Comparison of ENCODE assay signal across 1 cellular context in genomic region chr1:198295975-198296374, GRCh38.
TF ChIP-seq lines count a peak whose summit lies in the region.

No MANE protein-coding gene starts in this region.

TF ChIP-seq in IMR-90, 13 proteins besides CTCF, POLR2A, EP300 and RAD21:
- TF ChIP-seq BHLHE40 (IDR thresholded peaks at IDR 0.05; ENCODE audit: low read depth, low read length) = no peak
- TF ChIP-seq RCOR1 (IDR thresholded peaks at IDR 0.05; ENCODE audit: insufficient replicate concordance, low read length) = no peak
- no peak for TF ChIP-seq MXI1 (IDR thresholded peaks at IDR 0.05; ENCODE audit: borderline replicate concordance, low read depth, low read length)
- TF ChIP-seq NFE2L2 (IDR thresholded peaks at IDR 0.05; ENCODE audit: low read depth, low read length) = no peak
- TF ChIP-seq RFX5 (IDR thresholded peaks at IDR 0.05; ENCODE audit: low read depth, low read length) = no peak
- TF ChIP-seq ELK1 (IDR thresholded peaks at IDR 0.05; ENCODE audit: borderline replicate concordance, low read depth, low read length) = no peak
- no peak for TF ChIP-seq CHD1 (IDR thresholded peaks at IDR 0.05; ENCODE audit: low read depth, low read length)
- TF ChIP-seq USF2 (IDR thresholded peaks at IDR 0.05; ENCODE audit: low read depth, low read length) = no peak
- TF ChIP-seq MAZ (IDR thresholded peaks at IDR 0.05; ENCODE audit: borderline replicate concordance, low read depth, low read length) = no peak
- no peak for TF ChIP-seq SMC3 (IDR thresholded peaks at IDR 0.05; ENCODE audit: low read depth, low read length)
- TF ChIP-seq CEBPB (IDR thresholded peaks at IDR 0.05; ENCODE audit: low read depth, low read length) = no peak
- no peak for TF ChIP-seq MAFK (IDR thresholded peaks at IDR 0.05; ENCODE audit: low read depth, low read length)
- no peak for TF ChIP-seq FOS (IDR thresholded peaks at IDR 0.05; ENCODE audit: low read depth, low read length)
